ENCODE assay signal across 12 cellular contexts in genomic region chr7:30796105-30796869, GRCh38. TPM values are rescaled to one million over a fixed set of nuclear protein-coding genes. Genes with fewer than 3 reads are reported as not detected.
A peak's percentile ranks its signal among the peaks of the same experiment; 100 is the strongest.
DNase-seq lines count a peak whose midpoint lies in the region; ATAC-seq, FAIRE-seq and TF ChIP-seq lines count a peak whose summit lies in the region.
"Had no signal": no experiment of that assay in that cellular context is flagged by ENCODE, and none has a peak within 500 bp of the region (broad histone marks: within the 10 kb centered on the region; RNA-seq: fewer than 3 reads in every experiment).

No MANE protein-coding gene starts in this region.

- no peak for ATAC-seq in CD8-positive, alpha-beta T cell
- ATAC-seq: Panc1 had no signal

- H3K4me3 ChIP-seq in CD8-positive, alpha-beta T cell (ENCODE audit: low read depth, low read length): no peak overlapping the region
- H3K4me3 ChIP-seq in GM23248 (no peak overlapping the region), cardiac fibroblast (replicated peaks in 1 of 2; ENCODE audit: low read depth in 2 of 2, low read length in 2 of 2) (no peak overlapping the region), Karpas-422 (ENCODE audit: low read length) (no peak overlapping the region), small intestine (ENCODE audit: low read depth in 1 of 2, low read length in 2 of 2) (no peak overlapping the region)

- 2 to 3% methylated on average over 1 of the region's 1 CpG for WGBS in GM23248 (ENCODE audit: low coverage in 1 of 2, low lambda C conversion rate in 2 of 2, missing lambda C conversion rate in 2 of 2), 2 experiments
- 10 to 26% (median 14%) methylated on average over 1 of the region's 1 CpG for WGBS in small intestine, 3 donors

- no peak for FAIRE-seq in small intestine (lab: Jason Lieb, UNC)

- no peak for TF ChIP-seq CTCF in CD8-positive, alpha-beta T cell (IDR thresholded peaks at IDR 0.05)
- TF ChIP-seq CTCF in cardiac fibroblast (IDR thresholded peaks at IDR 0.05; ENCODE audit: low read depth, low read length) (no peak), neural crest cell (conservative IDR thresholded peaks at IDR 0.05) (no peak)

- H4K20me1 ChIP-seq in GM23248 (ENCODE audit: insufficient read depth) (no peaks in the 10 kb centered on the region), Karpas-422 (ENCODE audit: insufficient read depth, low read depth, low read length) (no peaks in the 10 kb centered on the region)

- in situ Hi-C loops in GM23248 (cut with MboI): loop anchor here (5.0 kb wide), 1 partner anchor 49 kb away; no protein-coding TSS in a partner anchor

- no peaks in the 10 kb centered on the region for H3K9me2 ChIP-seq in GM23248 (ENCODE audit: insufficient read depth)
- no peaks in the 10 kb centered on the region for H3K9me2 ChIP-seq in Karpas-422 (replicated peaks; ENCODE audit: insufficient read depth, low read length)

- no peak overlapping the region for H2AFZ ChIP-seq in GM23248
- H2AFZ ChIP-seq in Karpas-422 (ENCODE audit: low read length): no peak overlapping the region

- CTCF ChIA-PET in CD8-positive, alpha-beta T cell (lab: Charles Lee): interaction anchor here (0.6 to 1.8 kb wide), 3 partner anchors 9 to 327 kb away, joined by 3 to 6 read pairs (median 3); no protein-coding TSS in a partner anchor

- H3K27me3 ChIP-seq in CD8-positive, alpha-beta T cell (ENCODE audit: insufficient read depth, low read length): no peaks in the 10 kb centered on the region
- H3K27me3 ChIP-seq in GM23248 (replicated peaks; ENCODE audit: insufficient read depth) (no peaks in the 10 kb centered on the region), Karpas-422 (ENCODE audit: low read length) (no peaks in the 10 kb centered on the region), small intestine (ENCODE audit: control insufficient read depth in 2 of 2, insufficient read depth in 2 of 2, low read length in 2 of 2) (no peaks in the 10 kb centered on the region)

- H3K9me3 Mint-ChIP-seq in CD8-positive, alpha-beta T cell: no peaks in the 10 kb centered on the region
- H3K9me3 Mint-ChIP-seq in neural crest cell: no peaks in the 10 kb centered on the region

- H3K9me3 ChIP-seq in CD8-positive, alpha-beta T cell (ENCODE audit: low read length): no peaks in the 10 kb centered on the region
- H3K9me3 ChIP-seq in GM23248 (ENCODE audit: low read depth) (no peaks in the 10 kb centered on the region), Karpas-422 (ENCODE audit: low read length) (no peaks in the 10 kb centered on the region), small intestine (ENCODE audit: control insufficient read depth, low read depth) (no peaks in the 10 kb centered on the region)

- no peaks in the 10 kb centered on the region for H3K27me3 Mint-ChIP-seq in CD8-positive, alpha-beta T cell (ENCODE audit: low read depth)
- H3K27me3 Mint-ChIP-seq in neural crest cell (ENCODE audit: low read depth): no peaks in the 10 kb centered on the region

- DNase-seq in CD8-positive, alpha-beta T cell: no peak
- DNase-seq in GM23248 (peak; percentile 61), cardiac fibroblast (ENCODE audit: low read depth in 2 of 2) (peak; percentile 68 to 69), neural crest cell (ENCODE audit: low read depth, low spot score) (no peak), NOMO-1 (lab: John Stamatoyannopoulos, UW; ENCODE audit: unreplicated experiment in 2 of 2) (no peak), Karpas-422 (no peak), small intestine (no peak)
- no peak for DNase-seq in stimulated activated CD4-positive, alpha-beta T cell treated with anti-CD3 and anti-CD28 coated beads, Interleukin-4, amount 100 ng/mL, for 1 hour
- DNase-seq: KBM-7; stimulated activated naive CD4-positive, alpha-beta T cell treated with Interleukin-2 at 50 U/mL for 16 hours had no signal

- H3K4me1 ChIP-seq in CD8-positive, alpha-beta T cell (ENCODE audit: insufficient read depth, low read length): peaks cover 15% of the 10 kb centered on the region
- peaks cover 49% of the 10 kb centered on the region for H3K4me1 ChIP-seq in GM23248 (ENCODE audit: insufficient read depth)
- peaks cover 52% of the 10 kb centered on the region for H3K4me1 ChIP-seq in Karpas-422 (ENCODE audit: low read length)
- peaks cover 0 to 4% of the 10 kb centered on the region in 2 donors for H3K4me1 ChIP-seq in small intestine (ENCODE audit: control insufficient read depth in 2 of 2, insufficient read depth in 1 of 2, low read depth in 1 of 2, low read length in 1 of 2)

- H3K9ac ChIP-seq in GM23248: no peak overlapping the region
- H3K9ac ChIP-seq in Karpas-422 (ENCODE audit: low read length): no peak overlapping the region

- H3K4me1 Mint-ChIP-seq in CD8-positive, alpha-beta T cell (ENCODE audit: low read depth): peaks cover 12% of the 10 kb centered on the region
- peaks cover 4% of the 10 kb centered on the region for H3K4me1 Mint-ChIP-seq in neural crest cell

- no peaks in the 10 kb centered on the region for H3K36me3 Mint-ChIP-seq in CD8-positive, alpha-beta T cell
- no peaks in the 10 kb centered on the region for H3K36me3 Mint-ChIP-seq in neural crest cell (ENCODE audit: low read depth)

- POLR2A ChIA-PET in CD8-positive, alpha-beta T cell (lab: Charles Lee): interaction anchor here (0.6 kb wide), 2 partner anchors 10 to 12 kb away, joined by 3 to 4 read pairs; no protein-coding TSS in a partner anchor

- H3K4me2 ChIP-seq in GM23248 (ENCODE audit: unreplicated experiment) (peak overlapping the region; percentile 30), Karpas-422 (ENCODE audit: low read depth, low read length, poor library complexity, severe bottlenecking) (no peak overlapping the region)

- peak overlapping the region; percentile 15 for H3K27ac Mint-ChIP-seq in CD8-positive, alpha-beta T cell
- H3K27ac Mint-ChIP-seq in neural crest cell (ENCODE audit: unreplicated experiment): peak overlapping the region; percentile 44

- H3K27ac ChIP-seq in CD8-positive, alpha-beta T cell (ENCODE audit: low read depth, low read length): no peak overlapping the region
- no peak overlapping the region for H3K27ac ChIP-seq in GM23248
- no peak overlapping the region for H3K27ac ChIP-seq in Karpas-422 (ENCODE audit: low read length)
- peak overlapping the region in 1 of 2 donors; percentile 65 for H3K27ac ChIP-seq in small intestine (ENCODE audit: low read depth in 1 of 2, low read length in 1 of 2)

- intact Hi-C loops in CD8-positive, alpha-beta T cell (cut with DNase I, micrococcal nuclease): no loop called here

- H3K36me3 ChIP-seq in CD8-positive, alpha-beta T cell (ENCODE audit: insufficient read depth, low read length): no peaks in the 10 kb centered on the region
- H3K36me3 ChIP-seq in GM23248 (ENCODE audit: low read depth) (no peaks in the 10 kb centered on the region), Karpas-422 (ENCODE audit: insufficient read depth, low read length) (no peaks in the 10 kb centered on the region), small intestine (ENCODE audit: control insufficient read depth in 2 of 2, insufficient read depth in 2 of 2, low read length in 2 of 2) (peaks cover 0 to 4% of the 10 kb centered on the region in 2 donors)

- peaks cover 34% of the 10 kb centered on the region for H3F3A ChIP-seq in GM23248 (ENCODE audit: insufficient read depth)

- no peak overlapping the region for H3K4me3 Mint-ChIP-seq in CD8-positive, alpha-beta T cell
- H3K4me3 Mint-ChIP-seq in neural crest cell: no peak overlapping the region

- H3K79me2 ChIP-seq in GM23248 (ENCODE audit: insufficient read depth) (no peaks in the 10 kb centered on the region), Karpas-422 (ENCODE audit: low read length) (no peaks in the 10 kb centered on the region)

RNA-seq across cellular contexts. Expression of gene MINDY4, which starts 25.1 kb away (rescaled TPM):
- total RNA-seq in CD8-positive, alpha-beta T cell: under 1 TPM; 0.33 to 0.46 TPM
- total RNA-seq in GM23248 (2014; rRNA removed; shearing (Covaris generic)): 1.8 and 3.5 TPM in 2 replicates
- 2.5 and 2.6 TPM in 2 replicates for polyA plus RNA-seq in GM23248 (2016; fragmentation: Nextera tagmentation; extraction: Ambion mirVana)
- total RNA-seq in neural crest cell: 8.6 and 9.2 TPM in 2 replicates
- 1.5 and 2.5 TPM in 2 replicates for total RNA-seq in Karpas-422 (2014; rRNA removed; shearing (Covaris generic); ENCODE audit: low replicate concordance)
- 1 to 10 TPM in 1 of 3 donors, under 1 TPM in 2; 0.22 to 3.6 (median 0.27) TPM for polyA plus RNA-seq in small intestine

RNA-seq across cellular contexts. Expression of gene INMT, which starts 44.4 kb away (rescaled TPM):
- under 1 TPM in 1 of 2 experiments, not detected in 1; 0.14 TPM for total RNA-seq in CD8-positive, alpha-beta T cell
- 0.13 TPM in 1 of 2 replicates, not detected in the other for total RNA-seq in GM23248 (2014; rRNA removed; shearing (Covaris generic))
- polyA plus RNA-seq in GM23248 (2016; fragmentation: Nextera tagmentation; extraction: Ambion mirVana) (0.09 TPM in 2 replicates), small intestine (1 to 10 TPM; 1.1 to 6.1 (median 1.9) TPM)
- total RNA-seq in neural crest cell: 0.34 and 0.77 TPM in 2 replicates
- total RNA-seq in Karpas-422 (2014; rRNA removed; shearing (Covaris generic); ENCODE audit: low replicate concordance): not detected in 2 replicates
- total RNA-seq: pulmonary artery endothelial cell had no signal

Comparison
In these comparisons a context has a peak if more than half of its experiments do, and no peak if none do; other contexts are left out.
1. DNase-seq: peak in GM23248 (single experiment) and cardiac fibroblast (2 of 2); none in CD8-positive, alpha-beta T cell (0 of 7), neural crest cell (single experiment), NOMO-1 (0 of 2), stimulated activated CD4-positive, alpha-beta T cell treated with anti-CD3 and anti-CD28 coated beads, Interleukin-4, amount 100 ng/mL, for 1 hour (single experiment), Karpas-422 (single experiment) and small intestine (single experiment).